Comparison of ENCODE assay signal across 2 cellular contexts in genomic region chr6:47405273-47405672, GRCh38.
TF ChIP-seq lines count a peak whose summit lies in the region.

No MANE protein-coding gene starts in this region.

TF ChIP-seq in HCT116, 20 proteins besides CTCF, POLR2A, EP300 and RAD21:
- TF ChIP-seq EGR1 (IDR thresholded peaks at IDR 0.05; ENCODE audit: low read depth) (no peak), SP1 (IDR thresholded peaks at IDR 0.05; ENCODE audit: low read depth) (no peak)

TF ChIP-seq in WTC11, 78 proteins besides CTCF, POLR2A, EP300 and RAD21:
- TF ChIP-seq ZNF232 (CRISPR knock-in tag; IDR thresholded peaks at IDR 0.05) (no peak), ZSCAN18 (CRISPR knock-in tag; IDR thresholded peaks at IDR 0.05) (no peak), FOXJ3 (CRISPR knock-in tag; IDR thresholded peaks at IDR 0.05; ENCODE audit: borderline replicate concordance) (no peak), JUN (CRISPR knock-in tag; IDR thresholded peaks at IDR 0.05) (no peak), JAZF1 (CRISPR knock-in tag; IDR thresholded peaks at IDR 0.05) (no peak), ZNF317 (CRISPR knock-in tag; IDR thresholded peaks at IDR 0.05; ENCODE audit: borderline replicate concordance, low read depth) (no peak), ZNF423 (CRISPR knock-in tag; IDR thresholded peaks at IDR 0.05) (no peak), FOXK1 (CRISPR knock-in tag; IDR thresholded peaks at IDR 0.05) (no peak), TP53 (CRISPR knock-in tag; IDR thresholded peaks at IDR 0.05) (no peak), NFYB (CRISPR knock-in tag; conservative IDR thresholded peaks at IDR 0.05; ENCODE audit: low read depth) (no peak), HMGA2 (CRISPR knock-in tag; IDR thresholded peaks at IDR 0.05) (no peak), PRDM15 (CRISPR knock-in tag; IDR thresholded peaks at IDR 0.05) (no peak), SP1 (CRISPR knock-in tag; conservative IDR thresholded peaks at IDR 0.05) (no peak), PRRX2 (CRISPR knock-in tag; IDR thresholded peaks at IDR 0.05) (no peak), CREM (CRISPR knock-in tag; IDR thresholded peaks at IDR 0.05) (no peak)
- TF ChIP-seq, protein P1, sequence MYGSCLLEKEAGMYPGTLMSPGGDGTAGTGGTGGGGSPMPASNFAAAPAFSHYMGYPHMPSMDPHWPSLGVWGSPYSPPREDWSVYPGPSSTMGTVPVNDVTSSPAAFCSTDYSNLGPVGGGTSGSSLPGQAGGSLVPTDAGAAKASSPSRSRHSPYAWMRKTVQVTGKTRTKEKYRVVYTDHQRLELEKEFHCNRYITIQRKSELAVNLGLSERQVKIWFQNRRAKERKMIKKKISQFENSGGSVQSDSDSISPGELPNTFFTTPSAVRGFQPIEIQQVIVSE (CRISPR knock-in tag; IDR thresholded peaks at IDR 0.05; ENCODE audit: borderline replicate concordance) = no peak
- TF ChIP-seq, protein P2, sequence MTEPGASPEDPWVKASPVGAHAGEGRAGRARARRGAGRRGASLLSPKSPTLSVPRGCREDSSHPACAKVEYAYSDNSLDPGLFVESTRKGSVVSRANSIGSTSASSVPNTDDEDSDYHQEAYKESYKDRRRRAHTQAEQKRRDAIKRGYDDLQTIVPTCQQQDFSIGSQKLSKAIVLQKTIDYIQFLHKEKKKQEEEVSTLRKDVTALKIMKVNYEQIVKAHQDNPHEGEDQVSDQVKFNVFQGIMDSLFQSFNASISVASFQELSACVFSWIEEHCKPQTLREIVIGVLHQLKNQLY (CRISPR knock-in tag; IDR thresholded peaks at IDR 0.05) = no peak
TF ChIP-seq in WTC11: peak in this region for 0.
